In genomic region chr12:79515526-79515935, GRCh38 we compare ENCODE assay signal across 17 cellular contexts.
"Had no signal": no experiment of that assay in that cellular context is flagged by ENCODE, and none has a peak within 500 bp of the region (broad histone marks: within the 10 kb centered on the region; RNA-seq: fewer than 3 reads in every experiment).

No MANE protein-coding gene starts in this region.

- H3K36me3 Mint-ChIP-seq: activated naive CD4-positive, alpha-beta T cell treated with anti-CD3 and anti-CD28 coated beads, Interleukin-2, amount 50 U/mL, for 24 hours had no signal

- H3K36me3 ChIP-seq: adrenal gland, lower lobe of right lung, neutrophil had no signal

- H3K27me3 Mint-ChIP-seq: activated CD4-positive, alpha-beta T cell treated with anti-CD3 and anti-CD28 coated beads, Interleukin-2, amount 10 ng/mL, durations not matched to agents 24 days and 14 days; activated naive CD4-positive, alpha-beta T cell treated with anti-CD3 and anti-CD28 coated beads, Interleukin-2, amount 50 U/mL, for 24 hours; natural killer cell treated with Interleukin-12 subunit alpha and Interleukin-12 subunit beta and Interleukin-15 and Interleukin-18, amount 100 ng/mL, for 72 hours; stimulated activated naive B cell treated with anti-CD40 and anti-IgM and Interleukin-4, amounts not matched to agents 10 μg/mL and 1 μg/mL and 100 μg/mL, for 72 hours had no signal

- H3K27me3 ChIP-seq: adrenal gland, dorsolateral prefrontal cortex, neutrophil had no signal

- H3K9me3 Mint-ChIP-seq: activated CD4-positive, alpha-beta T cell treated with anti-CD3 and anti-CD28 coated beads, Interleukin-2, amount 10 ng/mL, durations not matched to agents 24 days and 14 days had no signal

- DNase-seq: activated CD4-positive, alpha-beta T cell treated with anti-CD3 and anti-CD28 coated beads, Interleukin-2, amount 10 ng/mL, durations not matched to agents 24 days and 14 days; activated CD4-positive, CD25-positive, alpha-beta regulatory T cell; activated CD8-positive, alpha-beta memory T cell treated with anti-CD3 and anti-CD28 coated beads, Interleukin-2, amount 50 U/mL, for 4 hours; activated effector memory CD4-positive, alpha-beta T cell treated with anti-CD3 and anti-CD28 coated beads, Interleukin-2, amount 50 U/mL, for 16 hours; activated T-cell treated with anti-CD3 and anti-CD28 coated beads, Interleukin-2, amount 50 U/mL, for 4 hours; adrenal gland; caudate nucleus; dorsolateral prefrontal cortex; foreskin melanocyte; glutamatergic neuron; hippocampal formation; lower lobe of right lung; posterior cingulate gyrus; stimulated activated naive B cell treated with anti-CD40 and anti-IgM and Interleukin-4, amounts not matched to agents 10 μg/mL and 1 μg/mL and 100 μg/mL, for 72 hours had no signal

- H3K4me1 Mint-ChIP-seq: activated CD4-positive, alpha-beta T cell treated with anti-CD3 and anti-CD28 coated beads, Interleukin-2, amount 10 ng/mL, durations not matched to agents 24 days and 14 days; activated naive CD4-positive, alpha-beta T cell treated with anti-CD3 and anti-CD28 coated beads, Interleukin-2, amount 50 U/mL, for 24 hours; stimulated activated naive B cell treated with anti-CD40 and anti-IgM and Interleukin-4, amounts not matched to agents 10 μg/mL and 1 μg/mL and 100 μg/mL, for 72 hours had no signal

- H3K27ac Mint-ChIP-seq: activated CD4-positive, alpha-beta T cell treated with anti-CD3 and anti-CD28 coated beads, Interleukin-2, amount 10 ng/mL, durations not matched to agents 24 days and 14 days; activated naive CD4-positive, alpha-beta T cell treated with anti-CD3 and anti-CD28 coated beads, Interleukin-2, amount 50 U/mL, for 24 hours; natural killer cell treated with Interleukin-12 subunit alpha and Interleukin-12 subunit beta and Interleukin-15 and Interleukin-18, amount 100 ng/mL, for 72 hours; stimulated activated naive B cell treated with anti-CD40 and anti-IgM and Interleukin-4, amounts not matched to agents 10 μg/mL and 1 μg/mL and 100 μg/mL, for 72 hours had no signal

- H3K27ac ChIP-seq: adrenal gland, dorsolateral prefrontal cortex, lower lobe of right lung, neutrophil had no signal

- H3K4me3 Mint-ChIP-seq: activated CD4-positive, alpha-beta T cell treated with anti-CD3 and anti-CD28 coated beads, Interleukin-2, amount 10 ng/mL, durations not matched to agents 24 days and 14 days; activated naive CD4-positive, alpha-beta T cell treated with anti-CD3 and anti-CD28 coated beads, Interleukin-2, amount 50 U/mL, for 24 hours; activated T-cell treated with anti-CD3 and anti-CD28 coated beads, Interleukin-2, amount 50 U/mL, for 4 hours; natural killer cell treated with Interleukin-12 subunit alpha and Interleukin-12 subunit beta and Interleukin-15 and Interleukin-18, amount 100 ng/mL, for 72 hours; stimulated activated naive B cell treated with anti-CD40 and anti-IgM and Interleukin-4, amounts not matched to agents 10 μg/mL and 1 μg/mL and 100 μg/mL, for 72 hours had no signal

- ATAC-seq: activated T-cell treated with anti-CD3 and anti-CD28 coated beads, Interleukin-2, amount 50 U/mL, for 4 hours; lower lobe of right lung; natural killer cell treated with Interleukin-12 subunit alpha and Interleukin-12 subunit beta and Interleukin-15 and Interleukin-18, amount 100 ng/mL, for 72 hours; stimulated activated naive B cell treated with anti-CD40 and anti-IgM and Interleukin-4, amounts not matched to agents 10 μg/mL and 1 μg/mL and 100 μg/mL, for 72 hours had no signal

- H3K4me1 ChIP-seq: adrenal gland, lower lobe of right lung had no signal

- H3K9me3 ChIP-seq: adrenal gland, neutrophil had no signal

- H3K4me3 ChIP-seq: adrenal gland, dorsolateral prefrontal cortex, lower lobe of right lung had no signal
